In genomic region chr10:124081547-124082140, GRCh38 we compare ENCODE assay signal across 24 cellular contexts. TPM values are rescaled to one million over a fixed set of nuclear protein-coding genes. Genes with fewer than 3 reads are reported as not detected.
DNase-seq lines count a peak whose midpoint lies in the region; ATAC-seq and TF ChIP-seq lines count a peak whose summit lies in the region.
"Had no signal": no experiment of that assay in that cellular context is flagged by ENCODE, and none has a peak within 500 bp of the region (broad histone marks: within the 10 kb centered on the region; RNA-seq: fewer than 3 reads in every experiment).

No MANE protein-coding gene starts in this region.

- H3K36me3 Mint-ChIP-seq in chondrocyte (ENCODE audit: low read depth) = peaks cover 4% of the 10 kb centered on the region
- H3K36me3 Mint-ChIP-seq: CD4-positive, alpha-beta memory T cell had no signal

- H3K27ac ChIP-seq in KMS-11 (peak overlapping the region; percentile 79), OCI-LY7 (ENCODE audit: low read depth, low read length, poor library complexity, severe bottlenecking) (peak overlapping the region; percentile 92)
- H3K27ac ChIP-seq: 22Rv1 had no signal

- in situ Hi-C loops in ACHN (cut with HindIII; ENCODE audit: low pct_ligation_motif_present, low pct_unique_long_range_greater_than_20kb, low sequenced_read_pairs) = no loop called here

- H3K4me3 ChIP-seq in BE2C (ENCODE audit: low read depth, low read length) (no peak overlapping the region), KMS-11 (IDR thresholded peaks at IDR 0.05; ENCODE audit: insufficient read depth, low read depth, low read length) (no peak overlapping the region), OCI-LY7 (ENCODE audit: low read depth, low read length, poor library complexity, severe bottlenecking) (no peak overlapping the region)
- H3K4me3 ChIP-seq: GM12878 had no signal

- no peak overlapping the region for H2AFZ ChIP-seq in KMS-11 (ENCODE audit: low read depth)
- no peak overlapping the region for H2AFZ ChIP-seq in OCI-LY7 (ENCODE audit: low read length)

- no peak overlapping the region for H3K4me3 Mint-ChIP-seq in chondrocyte (ENCODE audit: unreplicated experiment)
- H3K4me3 Mint-ChIP-seq: CD4-positive, alpha-beta memory T cell had no signal

- no peak for ATAC-seq in GM18909 (IDR thresholded peaks at IDR 0.05; ENCODE audit: poor library complexity, unreplicated experiment)
- ATAC-seq: GM12878 had no signal

- H3K79me2 ChIP-seq in KMS-11 (ENCODE audit: insufficient read depth, low read depth) (peaks cover 100% of the 10 kb centered on the region), OCI-LY7 (ENCODE audit: insufficient read depth, low read depth, low read length) (peaks cover 57% of the 10 kb centered on the region; the same call in 1 of the 2 replicates)

- no peak overlapping the region for H3K27ac Mint-ChIP-seq in chondrocyte (ENCODE audit: unreplicated experiment)
- H3K27ac Mint-ChIP-seq: CD4-positive, alpha-beta memory T cell had no signal

- peak overlapping the region; percentile 16; the same call in 1 of the 2 replicates for H3K9ac ChIP-seq in KMS-11

- H3K27me3 Mint-ChIP-seq in chondrocyte (ENCODE audit: low read depth) = no peaks in the 10 kb centered on the region

- peaks cover 2% of the 10 kb centered on the region for H3K9me3 Mint-ChIP-seq in chondrocyte (ENCODE audit: low read depth)
- H3K9me3 Mint-ChIP-seq: CD4-positive, alpha-beta memory T cell had no signal

- no peak for TF ChIP-seq CTCF in BE2C (IDR thresholded peaks at IDR 0.05; ENCODE audit: low read depth, low read length)
- TF ChIP-seq CTCF in KMS-11 (conservative IDR thresholded peaks at IDR 0.05; ENCODE audit: low read depth, low read length) = no peak
- no peak for TF ChIP-seq CTCF in OCI-LY7 (conservative IDR thresholded peaks at IDR 0.05; ENCODE audit: low read length)
- no peak for TF ChIP-seq CTCF in chondrocyte (IDR thresholded peaks at IDR 0.05)

- H3K4me1 Mint-ChIP-seq in chondrocyte (ENCODE audit: low read depth) = peaks cover 51% of the 10 kb centered on the region
- H3K4me1 Mint-ChIP-seq: CD4-positive, alpha-beta memory T cell had no signal

- CTCF ChIA-PET in OCI-LY7 (lab: Charles Lee; ENCODE audit: unreplicated experiment) = interaction anchor here (0.8 kb wide), 1 partner anchor 45 kb away, joined by 3 read pairs; no protein-coding TSS in a partner anchor

- peak overlapping the region; percentile 96 for H3K4me2 ChIP-seq in KMS-11
- H3K4me2 ChIP-seq in OCI-LY7 (ENCODE audit: low read length) = peak overlapping the region; percentile 69

- no peaks in the 10 kb centered on the region for H3K9me2 ChIP-seq in OCI-LY7 (ENCODE audit: insufficient read depth, low read length)

- H3K27me3 ChIP-seq in BE2C = no peaks in the 10 kb centered on the region
- no peaks in the 10 kb centered on the region for H3K27me3 ChIP-seq in KMS-11 (ENCODE audit: insufficient read depth, low read depth)

- intact Hi-C loops in OCI-LY7 (cut with micrococcal nuclease; ENCODE audit: unreplicated experiment) = no loop called here

- H3K36me3 ChIP-seq in BE2C = no peaks in the 10 kb centered on the region
- no peaks in the 10 kb centered on the region; the same call in 1 of the 2 replicates for H3K36me3 ChIP-seq in KMS-11 (ENCODE audit: insufficient read depth)
- H3K36me3 ChIP-seq in OCI-LY7 (ENCODE audit: insufficient read depth, low read length) = peaks cover 23% of the 10 kb centered on the region

- no TSS peak for BruUV-seq in OCI-LY7 (replicated peaks; lab: Mats Ljungman, UMichigan)

- H3K9me3 ChIP-seq in BE2C = no peaks in the 10 kb centered on the region
- no peaks in the 10 kb centered on the region for H3K9me3 ChIP-seq in OCI-LY7 (ENCODE audit: low read length)

- DNase-seq in BE2C (peak; percentile 85), OCI-LY7 (ENCODE audit: low spot score) (no peak), chondrocyte (ENCODE audit: low spot score) (peak; percentile 57), globus pallidus (ENCODE audit: low spot score) (no peak), AG08395 (ENCODE audit: low spot score) (no peak), ACHN (no peak)
- DNase-seq: C1 segment of cervical spinal cord; CD4-positive, alpha-beta memory T cell; COR-L47; EL; GDM1; Karpas-422; NCI-H1092 treated with DMSO at 0.1 percent for 48 hours; NCI-H1436; NCI-H187 treated with DMSO at 0.1 percent for 48 hours; NCI-H2171 treated with DMSO at 0.1 percent for 48 hours; NCI-H345; NCI-H524; T-helper 1 cell had no signal

- H3K4me1 ChIP-seq in BE2C (peaks cover 57% of the 10 kb centered on the region), KMS-11 (ENCODE audit: low read depth, poor library complexity, severe bottlenecking) (peaks cover 100% of the 10 kb centered on the region), OCI-LY7 (ENCODE audit: insufficient read depth, low read length, poor library complexity, severe bottlenecking) (peaks cover 81% of the 10 kb centered on the region)

- POLR2A ChIA-PET in OCI-LY7 (lab: Charles Lee) = interaction anchor here (0.9 to 7.1 kb wide), 8 partner anchors 7 to 91 kb away, joined by 3 to 54 read pairs (median 4); no protein-coding TSS in a partner anchor

- no peaks in the 10 kb centered on the region; the same call in 1 of the 2 replicates for H4K20me1 ChIP-seq in KMS-11 (ENCODE audit: insufficient read depth)
- H4K20me1 ChIP-seq in OCI-LY7 (ENCODE audit: insufficient read depth, low read length) = no peaks in the 10 kb centered on the region

RNA-seq across cellular contexts. Expression of gene CHST15, which starts 11.8 kb away (rescaled TPM):
- polyA plus RNA-seq in BE2C (2012; ENCODE audit: insufficient read depth, insufficient read length, low read depth) = 32.1 TPM
- 19.9 and 26.4 TPM in 2 replicates for total RNA-seq in OCI-LY7 (2014; rRNA removed; shearing (Covaris generic))
- total RNA-seq in OCI-LY7 (2022) (14.7 and 19.2 TPM in 2 replicates), chondrocyte (26.1 to 43.8 TPM (median 42.8 TPM) in 3 replicates)
- total RNA-seq: HT-29 had no signal

Comparison
In these comparisons a context has a peak if more than half of its experiments do, and no peak if none do; other contexts are left out.
1. DNase-seq: peak in BE2C (single experiment) and chondrocyte (single experiment); none in OCI-LY7 (single experiment), globus pallidus (single experiment), AG08395 (single experiment) and ACHN (single experiment).